Comparison of ENCODE assay signal across 38 cellular contexts in genomic region chr19:41098762-41099161, GRCh38. TPM values are rescaled to one million over a fixed set of nuclear protein-coding genes. Genes with fewer than 3 reads are reported as not detected.
"Had no signal": no experiment of that assay in that cellular context is flagged by ENCODE, and none has a peak within 500 bp of the region (broad histone marks: within the 10 kb centered on the region; RNA-seq: fewer than 3 reads in every experiment).

No MANE protein-coding gene starts in this region.

- H3K27ac ChIP-seq: cardiac muscle cell, KMS-11, PC-9, RWPE1, VCaP had no signal

- H3K4me3 ChIP-seq: cardiac muscle cell, PC-9 had no signal

- ATAC-seq: activated CD8-positive, alpha-beta memory T cell treated with anti-CD3 and anti-CD28 coated beads, Interleukin-2, amount 10 ng/mL, durations not matched to agents 7 days and 5 days; activated T-cell treated with anti-CD3 and anti-CD28 coated beads, Interleukin-2, amount 50 U/mL, for 72 hours; activated T-helper 17 cell treated with anti-CD3 and anti-CD28 coated beads, Interleukin-2, amount 50 U/mL, for 72 hours; Right ventricle myocardium inferior had no signal

- DNase-seq: activated CD4-positive, alpha-beta memory T cell treated with anti-CD3 and anti-CD28 coated beads, Interleukin-2, amount 10 ng/mL, durations not matched to agents 7 days and 5 days; activated CD4-positive, alpha-beta T cell treated with anti-CD3 and anti-CD28 coated beads for 1 hour; activated CD4-positive, alpha-beta T cell treated with anti-CD3 and anti-CD28 coated beads for 48 hours; activated CD4-positive, CD25-positive, alpha-beta regulatory T cell; activated CD8-positive, alpha-beta memory T cell treated with anti-CD3 and anti-CD28 coated beads for 24 hours; activated CD8-positive, alpha-beta memory T cell treated with anti-CD3 and anti-CD28 coated beads, Interleukin-2, amount 10 ng/mL, durations not matched to agents 7 days and 5 days; activated CD8-positive, alpha-beta memory T cell treated with anti-CD3 and anti-CD28 coated beads, Interleukin-2, amount 50 U/mL, for 48 hours; activated effector memory CD4-positive, alpha-beta T cell treated with anti-CD3 and anti-CD28 coated beads, Interleukin-2, amount 50 U/mL, for 16 hours; activated naive CD4-positive, alpha-beta T cell; activated naive CD4-positive, alpha-beta T cell treated with anti-CD3 and anti-CD28 coated beads, Interleukin-2, amount 50 U/mL, for 16 hours; activated naive CD8-positive, alpha-beta T cell treated with anti-CD3 and anti-CD28 coated beads for 36 hours; activated T-cell treated with anti-CD3 and anti-CD28 coated beads, Interleukin-2, amount 50 U/mL, for 72 hours; amniotic stem cell; aorta; NCI-H1092 treated with DMSO at 0.1 percent for 48 hours; NCI-H1417; NCI-H146; NCI-H187; NCI-H2029 treated with DMSO at 0.1 percent for 48 hours; NCI-H2107; NCI-H2171; NCI-H510A; NCI-H526; NCI-H748 treated with DMSO at 0.1 percent for 48 hours; NK-92 treated with Interleukin-12 subunit alpha and Interleukin-12 subunit beta, amount 100 ng/mL, for 24 hours; PC-9; SW 1271; T-helper 1 cell; T-helper 2 cell; T-helper 9 cell had no signal

- H3K9ac ChIP-seq: KMS-11 had no signal

- H3K27me3 ChIP-seq: cardiac muscle cell had no signal

- H2AFZ ChIP-seq: PC-9 had no signal

- H3K36me3 ChIP-seq: cardiac muscle cell had no signal

- H3K4me2 ChIP-seq: KMS-11, PC-9 had no signal

RNA-seq across cellular contexts. Expression of gene CYP2A13, which starts 10.5 kb away (rescaled TPM):
- total RNA-seq: activated CD4-positive, alpha-beta memory T cell treated with anti-CD3 and anti-CD28 coated beads, Interleukin-2, amount 10 ng/mL, durations not matched to agents 7 days and 5 days; activated CD8-positive, alpha-beta memory T cell treated with anti-CD3 and anti-CD28 coated beads, Interleukin-2, amount 10 ng/mL, durations not matched to agents 7 days and 5 days; activated naive CD8-positive, alpha-beta T cell treated with anti-CD3 and anti-CD28 coated beads for 36 hours; activated T-cell treated with anti-CD3 and anti-CD28 coated beads, Interleukin-2, amount 50 U/mL, for 72 hours; activated T-helper 17 cell treated with anti-CD3 and anti-CD28 coated beads, Interleukin-2, amount 50 U/mL, for 72 hours; aorta; cardiac muscle cell; M059J; OCI-LY7; PC-9; Right ventricle myocardium inferior had no signal
- polyA plus RNA-seq: aorta, cardiac muscle cell had no signal

RNA-seq across cellular contexts. Expression of gene CYP2F1, which starts 15.5 kb away (rescaled TPM):
- total RNA-seq: activated CD4-positive, alpha-beta memory T cell treated with anti-CD3 and anti-CD28 coated beads, Interleukin-2, amount 10 ng/mL, durations not matched to agents 7 days and 5 days; activated CD8-positive, alpha-beta memory T cell treated with anti-CD3 and anti-CD28 coated beads, Interleukin-2, amount 10 ng/mL, durations not matched to agents 7 days and 5 days; activated naive CD8-positive, alpha-beta T cell treated with anti-CD3 and anti-CD28 coated beads for 36 hours; activated T-cell treated with anti-CD3 and anti-CD28 coated beads, Interleukin-2, amount 50 U/mL, for 72 hours; aorta; cardiac muscle cell; M059J; OCI-LY7; PC-9; Right ventricle myocardium inferior had no signal
- polyA plus RNA-seq: aorta, cardiac muscle cell had no signal
